Comparison of ENCODE assay signal across 23 cellular contexts in genomic region chr18:46466236-46467160, GRCh38.
A peak's percentile ranks its signal among the peaks of the same experiment; 100 is the strongest.
DNase-seq lines count a peak whose midpoint lies in the region; ATAC-seq, FAIRE-seq and TF ChIP-seq lines count a peak whose summit lies in the region.
"Had no signal": no experiment of that assay in that cellular context is flagged by ENCODE, and none has a peak within 500 bp of the region (broad histone marks: within the 10 kb centered on the region; RNA-seq: fewer than 3 reads in every experiment).

No MANE protein-coding gene starts in this region.

- H3K27ac ChIP-seq in breast epithelium (peak overlapping the region; percentile 4 to 15), mammary epithelial cell (ENCODE audit: insufficient read depth, low read depth, low read length) (no peak overlapping the region), keratinocyte (ENCODE audit: control insufficient read depth, insufficient read depth, low read length) (no peak overlapping the region), caudate nucleus (ENCODE audit: low read depth, low read length) (no peak overlapping the region)
- H3K27ac ChIP-seq: A549, pancreas, upper lobe of left lung had no signal

- H3K9me1 ChIP-seq in keratinocyte (ENCODE audit: control insufficient read depth, extremely low read depth, insufficient read depth, low read length), result no peaks in the 10 kb centered on the region

- ATAC-seq in WTC11 (peak; percentile 89), HG02938 (IDR thresholded peaks at IDR 0.05; ENCODE audit: unreplicated experiment) (no peak)
- ATAC-seq: A549; activated CD8-positive, alpha-beta memory T cell treated with anti-CD3 and anti-CD28 coated beads, Interleukin-2, amount 10 ng/mL, durations not matched to agents 7 days and 5 days; activated T-helper 17 cell treated with anti-CD3 and anti-CD28 coated beads, Interleukin-2, amount 50 U/mL, for 72 hours; GM12878; K562; pancreas had no signal

- no peaks in the 10 kb centered on the region for H3K79me2 ChIP-seq in mammary epithelial cell (ENCODE audit: insufficient read depth, low read length)
- H3K79me2 ChIP-seq in keratinocyte (ENCODE audit: control insufficient read depth, insufficient read depth, low read length), result no peaks in the 10 kb centered on the region

- TF ChIP-seq POLR2A in breast epithelium (IDR thresholded peaks at IDR 0.05), result no peak

- no peak overlapping the region for H3K4me3 Mint-ChIP-seq in WTC11
- H3K4me3 Mint-ChIP-seq: activated CD8-positive, alpha-beta memory T cell treated with anti-CD3 and anti-CD28 coated beads, Interleukin-2, amount 10 ng/mL, durations not matched to agents 7 days and 5 days; activated naive CD8-positive, alpha-beta T cell treated with anti-CD3 and anti-CD28 coated beads, Interleukin-2, amount 10 ng/mL, durations not matched to agents 7 days and 5 days; activated T-helper 17 cell treated with anti-CD3 and anti-CD28 coated beads, Interleukin-2, amount 50 U/mL, for 72 hours; stimulated activated naive CD8-positive, alpha-beta T cell treated with anti-CD3 and anti-CD28 coated beads, Interleukin-15, Interleukin-2, amounts not matched to agents 100 ng/mL and 50 ng/mL, for 24 hours had no signal

- in situ Hi-C loops in mammary epithelial cell (cut with MboI; ENCODE audit: low sequenced_read_pairs in 2 of 2), result no loop called here

- H3K27ac Mint-ChIP-seq in WTC11, result peak overlapping the region; percentile 44
- H3K27ac Mint-ChIP-seq: activated CD8-positive, alpha-beta memory T cell treated with anti-CD3 and anti-CD28 coated beads, Interleukin-2, amount 10 ng/mL, durations not matched to agents 7 days and 5 days; activated naive CD8-positive, alpha-beta T cell treated with anti-CD3 and anti-CD28 coated beads, Interleukin-2, amount 10 ng/mL, durations not matched to agents 7 days and 5 days; activated T-helper 17 cell treated with anti-CD3 and anti-CD28 coated beads, Interleukin-2, amount 50 U/mL, for 72 hours; stimulated activated naive CD8-positive, alpha-beta T cell treated with anti-CD3 and anti-CD28 coated beads, Interleukin-15, Interleukin-2, amounts not matched to agents 100 ng/mL and 50 ng/mL, for 24 hours had no signal

- WGBS in mammary epithelial cell (ENCODE audit: low coverage, missing lambda C conversion rate), result 80% methylated on average over 9 of the region's 9 CpGs

- no peaks in the 10 kb centered on the region for H3K9me3 Mint-ChIP-seq in WTC11
- H3K9me3 Mint-ChIP-seq: activated naive CD8-positive, alpha-beta T cell treated with anti-CD3 and anti-CD28 coated beads, Interleukin-2, amount 10 ng/mL, durations not matched to agents 7 days and 5 days; activated T-helper 17 cell treated with anti-CD3 and anti-CD28 coated beads, Interleukin-2, amount 50 U/mL, for 72 hours; stimulated activated naive CD8-positive, alpha-beta T cell treated with anti-CD3 and anti-CD28 coated beads, Interleukin-15, Interleukin-2, amounts not matched to agents 100 ng/mL and 50 ng/mL, for 24 hours had no signal

- H3K27me3 ChIP-seq in breast epithelium, result no peaks in the 10 kb centered on the region
- no peaks in the 10 kb centered on the region for H3K27me3 ChIP-seq in mammary epithelial cell (ENCODE audit: insufficient read depth, low read length)
- H3K27me3 ChIP-seq in keratinocyte (ENCODE audit: control insufficient read depth, extremely low read depth, insufficient read depth, low read length), result no peaks in the 10 kb centered on the region
- H3K27me3 ChIP-seq: pancreas, upper lobe of left lung had no signal

- no TSS peak for BruUV-seq in mammary epithelial cell (replicated peaks; lab: Mats Ljungman, UMichigan)

- H3K9ac ChIP-seq in mammary epithelial cell (ENCODE audit: insufficient read depth, low read length) (no peak overlapping the region), keratinocyte (ENCODE audit: control insufficient read depth, extremely low read depth, insufficient read depth, low read length) (no peak overlapping the region)

- DNase-seq in breast epithelium (ENCODE audit: low spot score in 2 of 2), result no peak
- no peak for DNase-seq in mammary epithelial cell
- peak; percentile 53 for DNase-seq in WTC11 (ENCODE audit: low spot score)
- no peak for DNase-seq in keratinocyte (ENCODE audit: low read depth, low spot score)
- no peak for DNase-seq in OCI-M1 (lab: John Stamatoyannopoulos, UW)
- DNase-seq in caudate nucleus (lab: John Stamatoyannopoulos, UW), result no peak
- DNase-seq in stimulated activated naive CD4-positive, alpha-beta T cell (lab: John Stamatoyannopoulos, UW), result no peak
- DNase-seq: activated CD8-positive, alpha-beta memory T cell treated with anti-CD3 and anti-CD28 coated beads, Interleukin-2, amount 10 ng/mL, durations not matched to agents 7 days and 5 days; activated naive CD8-positive, alpha-beta T cell treated with anti-CD3 and anti-CD28 coated beads, Interleukin-2, amount 10 ng/mL, durations not matched to agents 7 days and 5 days; C1 segment of cervical spinal cord; NCI-H187 treated with DMSO at 0.1 percent for 48 hours; NCI-H446 treated with DMSO at 0.1 percent for 48 hours; pancreas; RPMI8226; upper lobe of left lung had no signal

- FAIRE-seq in keratinocyte (lab: Jason Lieb, UNC), result peak; percentile 9
- FAIRE-seq: A549, GM12878, islet of Langerhans, K562, pancreas had no signal

- H3K9me3 ChIP-seq in breast epithelium (no peaks in the 10 kb centered on the region), mammary epithelial cell (replicated peaks; ENCODE audit: insufficient read depth, low read length) (no peaks in the 10 kb centered on the region), keratinocyte (ENCODE audit: control insufficient read depth, low read depth, low read length) (no peaks in the 10 kb centered on the region)
- H3K9me3 ChIP-seq: A549, HAP-1, pancreas, upper lobe of left lung had no signal

- H3K4me3 ChIP-seq in breast epithelium (no peak overlapping the region), mammary epithelial cell (replicated peaks in 1 of 3; ENCODE audit: insufficient read depth in 1 of 3, low read depth in 2 of 3, low read length in 3 of 3) (no peak overlapping the region), keratinocyte (ENCODE audit: control insufficient read depth in 2 of 3, extremely low read depth in 1 of 3, insufficient read depth in 2 of 3, low read depth in 1 of 3, low read length in 3 of 3) (no peak overlapping the region)
- H3K4me3 ChIP-seq: A549, GM12878, HAP-1, K562, pancreas, upper lobe of left lung had no signal

- H2AFZ ChIP-seq in mammary epithelial cell (ENCODE audit: low read depth, low read length) (no peak overlapping the region), keratinocyte (ENCODE audit: control insufficient read depth, low read length) (no peak overlapping the region)

- POLR2A ChIA-PET in WTC11 (lab: Charles Lee), result interaction anchor here (0.6 to 1.0 kb wide), 2 partner anchors 18 to 256 kb away, joined by 3 read pairs; no protein-coding TSS in a partner anchor

- TF ChIP-seq CTCF in breast epithelium (IDR thresholded peaks at IDR 0.05) (no peak), mammary epithelial cell (conservative IDR thresholded peaks at IDR 0.05 in 1 of 2, IDR thresholded peaks at IDR 0.05 in 1 of 2; ENCODE audit: extremely low read depth in 1 of 2, insufficient read depth in 1 of 2, low read depth in 1 of 2, low read length in 2 of 2) (no peak), WTC11 (IDR thresholded peaks at IDR 0.05) (no peak), keratinocyte (optimal IDR thresholded peaks at IDR 0.05 in 1 of 3, IDR thresholded peaks at IDR 0.05 in 1 of 3, conservative IDR thresholded peaks at IDR 0.05 in 1 of 3; ENCODE audit: extremely low read depth in 1 of 3, insufficient read depth in 2 of 3, low read length in 3 of 3) (no peak)

- H4K20me1 ChIP-seq in mammary epithelial cell (ENCODE audit: insufficient read depth, low read length) (no peaks in the 10 kb centered on the region), keratinocyte (ENCODE audit: control insufficient read depth, extremely low read depth, insufficient read depth, low read length) (no peaks in the 10 kb centered on the region)

- no peak overlapping the region for H3K4me2 ChIP-seq in mammary epithelial cell (ENCODE audit: insufficient read depth, low read depth, low read length)
- no peak overlapping the region for H3K4me2 ChIP-seq in keratinocyte (ENCODE audit: control insufficient read depth, extremely low read depth, insufficient read depth, low read depth, low read length)
- H3K4me2 ChIP-seq: A549 had no signal

- H3K4me1 Mint-ChIP-seq in WTC11, result peaks cover 53% of the 10 kb centered on the region
- H3K4me1 Mint-ChIP-seq: activated CD8-positive, alpha-beta memory T cell treated with anti-CD3 and anti-CD28 coated beads, Interleukin-2, amount 10 ng/mL, durations not matched to agents 7 days and 5 days; activated T-helper 17 cell treated with anti-CD3 and anti-CD28 coated beads, Interleukin-2, amount 50 U/mL, for 72 hours had no signal

- H3K27me3 Mint-ChIP-seq in WTC11 (ENCODE audit: low read depth), result peaks cover 4% of the 10 kb centered on the region; the same call in 1 of the 2 replicates
- H3K27me3 Mint-ChIP-seq: stimulated activated naive CD8-positive, alpha-beta T cell treated with anti-CD3 and anti-CD28 coated beads, Interleukin-15, Interleukin-2, amounts not matched to agents 100 ng/mL and 50 ng/mL, for 24 hours had no signal

- no peaks in the 10 kb centered on the region for H3K36me3 Mint-ChIP-seq in WTC11
- H3K36me3 Mint-ChIP-seq: activated CD8-positive, alpha-beta memory T cell treated with anti-CD3 and anti-CD28 coated beads, Interleukin-2, amount 10 ng/mL, durations not matched to agents 7 days and 5 days; activated naive CD8-positive, alpha-beta T cell treated with anti-CD3 and anti-CD28 coated beads, Interleukin-2, amount 10 ng/mL, durations not matched to agents 7 days and 5 days had no signal

- H3K4me1 ChIP-seq in breast epithelium (no peaks in the 10 kb centered on the region), mammary epithelial cell (ENCODE audit: insufficient read depth, low read length) (no peaks in the 10 kb centered on the region), keratinocyte (ENCODE audit: control insufficient read depth, extremely low read depth, insufficient read depth, low read length) (no peaks in the 10 kb centered on the region)
- H3K4me1 ChIP-seq: A549, HAP-1, pancreas had no signal

- CTCF ChIA-PET in mammary epithelial cell (lab: Charles Lee; ENCODE audit: low non-redundant PET) (no interaction called here), WTC11 (lab: Charles Lee) (interaction anchor here (1.0 to 1.8 kb wide), 19 partner anchors 9 to 293 kb away, joined by 3 to 18 read pairs (median 6); a partner anchor contains a TSS)

- intact Hi-C loops in breast epithelium (cut with DNase I; ENCODE audit: low total_unique reads) (no loop called here), mammary epithelial cell (cut with micrococcal nuclease) (no loop called here)

- H3K36me3 ChIP-seq in breast epithelium, result no peaks in the 10 kb centered on the region
- H3K36me3 ChIP-seq in mammary epithelial cell (ENCODE audit: insufficient read depth, low read length), result no peaks in the 10 kb centered on the region
- no peaks in the 10 kb centered on the region for H3K36me3 ChIP-seq in keratinocyte (ENCODE audit: control insufficient read depth in 2 of 2, extremely low read depth in 1 of 2, insufficient read depth in 2 of 2, low read length in 2 of 2)
- H3K36me3 ChIP-seq: HAP-1, pancreas, upper lobe of left lung had no signal

- dilution Hi-C loops in mammary epithelial cell (cut with HindIII; ENCODE audit: low sequenced_read_pairs), result no loop called here
- dilution Hi-C loops in keratinocyte (cut with MboI; ENCODE audit: extremely low pct_ligation_motif_present, low sequenced_read_pairs), result no loop called here

TF ChIP-seq in WTC11, 78 proteins besides CTCF, POLR2A, EP300 and RAD21 (continues in another document):
- no peak for TF ChIP-seq NFE2L1 (CRISPR knock-in tag; IDR thresholded peaks at IDR 0.05)

Comparison
In these comparisons a context has a peak if more than half of its experiments do, and no peak if none do; other contexts are left out.
1. H3K27ac ChIP-seq: peak in breast epithelium (2 of 2); none in mammary epithelial cell (single experiment), keratinocyte (single experiment) and caudate nucleus (single experiment).